Comparison of ENCODE assay signal across 23 cellular contexts in genomic region chr2:36423619-36424120, GRCh38.
"Had no signal": no experiment of that assay in that cellular context is flagged by ENCODE, and none has a peak within 500 bp of the region (broad histone marks: within the 10 kb centered on the region; RNA-seq: fewer than 3 reads in every experiment).

No MANE protein-coding gene starts in this region.

- H3K27me3 Mint-ChIP-seq: central memory CD8-positive, alpha-beta T cell; effector memory CD8-positive, alpha-beta T cell; naive B cell; natural killer cell treated with Interleukin-12 subunit alpha and Interleukin-12 subunit beta and Interleukin-15 and Interleukin-18, amount 100 ng/mL, for 72 hours; progenitor cell of endocrine pancreas; stimulated activated memory B cell treated with anti-CD40 and anti-IgM and Interleukin-4, amounts not matched to agents 10 μg/mL and 1 μg/mL and 100 μg/mL, for 72 hours; stimulated activated naive CD8-positive, alpha-beta T cell treated with anti-CD3 and anti-CD28 coated beads, Interleukin-15, Interleukin-2, amounts not matched to agents 100 ng/mL and 50 ng/mL, for 24 hours; type B pancreatic cell had no signal

- H3K36me3 ChIP-seq: gastrocnemius medialis, neutrophil, right atrium auricular region, suprapubic skin had no signal

- H3K4me1 ChIP-seq: parathyroid adenoma, suprapubic skin had no signal

- H3K4me3 ChIP-seq: gastrocnemius medialis, lung, right atrium auricular region, suprapubic skin had no signal

- FAIRE-seq: endometrium had no signal

- H3K4me3 Mint-ChIP-seq: central memory CD8-positive, alpha-beta T cell; effector memory CD8-positive, alpha-beta T cell; memory B cell; naive B cell; natural killer cell treated with Interleukin-12 subunit alpha and Interleukin-12 subunit beta and Interleukin-15 and Interleukin-18, amount 100 ng/mL, for 72 hours; neural crest cell; stimulated activated memory B cell treated with anti-CD40 and anti-IgM and Interleukin-4, amounts not matched to agents 10 μg/mL and 1 μg/mL and 100 μg/mL, for 72 hours; stimulated activated naive CD8-positive, alpha-beta T cell treated with anti-CD3 and anti-CD28 coated beads, Interleukin-15, Interleukin-2, amounts not matched to agents 100 ng/mL and 50 ng/mL, for 24 hours; type B pancreatic cell had no signal

- DNase-seq: cortex of kidney; effector memory CD8-positive, alpha-beta T cell; foreskin fibroblast; gastrocnemius medialis; head of caudate nucleus; left cardiac atrium; naive B cell; stimulated activated CD4-positive, alpha-beta T cell treated with anti-CD3 and anti-CD28 coated beads, Interleukin-4, amount 100 ng/mL, for 4 hours had no signal

- H3K36me3 Mint-ChIP-seq: memory B cell; natural killer cell treated with Interleukin-12 subunit alpha and Interleukin-12 subunit beta and Interleukin-15 and Interleukin-18, amount 100 ng/mL, for 72 hours; stimulated activated memory B cell treated with anti-CD40 and anti-IgM and Interleukin-4, amounts not matched to agents 10 μg/mL and 1 μg/mL and 100 μg/mL, for 72 hours had no signal

- H3K9ac ChIP-seq: parathyroid adenoma had no signal

- H2AFZ ChIP-seq: parathyroid adenoma had no signal

- H3K27ac ChIP-seq: neutrophil, parathyroid adenoma, right atrium auricular region, suprapubic skin had no signal

- H3K9me3 Mint-ChIP-seq: central memory CD8-positive, alpha-beta T cell; effector memory CD8-positive, alpha-beta T cell; memory B cell; naive B cell; natural killer cell treated with Interleukin-12 subunit alpha and Interleukin-12 subunit beta and Interleukin-15 and Interleukin-18, amount 100 ng/mL, for 72 hours; neural crest cell; stimulated activated memory B cell treated with anti-CD40 and anti-IgM and Interleukin-4, amounts not matched to agents 10 μg/mL and 1 μg/mL and 100 μg/mL, for 72 hours; stimulated activated naive CD8-positive, alpha-beta T cell treated with anti-CD3 and anti-CD28 coated beads, Interleukin-15, Interleukin-2, amounts not matched to agents 100 ng/mL and 50 ng/mL, for 24 hours; type B pancreatic cell had no signal

- ATAC-seq: effector memory CD8-positive, alpha-beta T cell; gastrocnemius medialis; left cardiac atrium; natural killer cell treated with Interleukin-12 subunit alpha and Interleukin-12 subunit beta and Interleukin-15 and Interleukin-18, amount 100 ng/mL, for 72 hours; sciatic nerve; stimulated activated memory B cell treated with anti-CD40 and anti-IgM and Interleukin-4, amounts not matched to agents 10 μg/mL and 1 μg/mL and 100 μg/mL, for 72 hours had no signal

- H3K4me1 Mint-ChIP-seq: memory B cell; stimulated activated memory B cell treated with anti-CD40 and anti-IgM and Interleukin-4, amounts not matched to agents 10 μg/mL and 1 μg/mL and 100 μg/mL, for 72 hours had no signal

- H3K27me3 ChIP-seq: gastrocnemius medialis, neutrophil, right atrium auricular region, suprapubic skin had no signal

- H3K27ac Mint-ChIP-seq: effector memory CD8-positive, alpha-beta T cell; memory B cell; natural killer cell treated with Interleukin-12 subunit alpha and Interleukin-12 subunit beta and Interleukin-15 and Interleukin-18, amount 100 ng/mL, for 72 hours; progenitor cell of endocrine pancreas; stimulated activated memory B cell treated with anti-CD40 and anti-IgM and Interleukin-4, amounts not matched to agents 10 μg/mL and 1 μg/mL and 100 μg/mL, for 72 hours; stimulated activated naive CD8-positive, alpha-beta T cell treated with anti-CD3 and anti-CD28 coated beads, Interleukin-15, Interleukin-2, amounts not matched to agents 100 ng/mL and 50 ng/mL, for 24 hours; type B pancreatic cell had no signal

- H3K9me3 ChIP-seq: gastrocnemius medialis, neutrophil, right atrium auricular region, suprapubic skin had no signal
